In the genomic region with DNA sequence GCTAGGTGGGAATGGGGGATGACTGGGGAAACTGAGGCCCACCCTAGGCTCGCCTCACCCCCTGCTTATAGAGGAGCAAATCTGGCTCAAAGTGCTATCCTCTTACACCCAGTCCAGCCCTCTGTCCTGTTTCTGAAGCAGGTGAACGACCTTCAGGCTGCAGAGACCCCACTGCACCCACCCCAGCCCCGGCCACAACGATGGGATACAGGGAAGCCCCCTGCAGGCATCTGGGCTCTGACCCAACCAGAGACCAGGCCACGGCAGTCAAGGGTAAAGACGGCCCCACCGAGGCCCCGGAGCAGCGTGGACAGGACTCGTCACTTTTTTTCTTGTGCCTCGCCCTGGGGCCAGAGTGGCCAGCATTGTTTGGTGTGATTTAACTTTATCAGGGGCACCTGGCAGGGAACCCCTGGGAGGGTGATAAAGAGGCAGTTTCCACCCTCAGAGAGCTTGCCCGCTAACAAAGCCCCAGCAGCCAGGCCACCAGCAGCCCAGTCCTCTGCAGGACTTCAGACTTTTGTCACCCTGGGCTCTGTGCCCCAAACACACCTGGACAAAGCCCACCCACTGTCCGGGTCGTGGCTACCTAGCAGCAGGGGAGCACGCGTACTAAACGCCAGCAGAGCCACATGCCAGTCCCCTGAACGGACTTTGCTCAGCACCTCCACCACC, we compare ENCODE assay signal across 1 cellular context.
TF ChIP-seq lines count a peak whose summit lies in the region.

No MANE protein-coding gene starts in this region.

TF ChIP-seq in HepG2, 621 proteins besides CTCF, POLR2A, EP300 and RAD21 (continued from another document):
- TF ChIP-seq, protein P1, sequence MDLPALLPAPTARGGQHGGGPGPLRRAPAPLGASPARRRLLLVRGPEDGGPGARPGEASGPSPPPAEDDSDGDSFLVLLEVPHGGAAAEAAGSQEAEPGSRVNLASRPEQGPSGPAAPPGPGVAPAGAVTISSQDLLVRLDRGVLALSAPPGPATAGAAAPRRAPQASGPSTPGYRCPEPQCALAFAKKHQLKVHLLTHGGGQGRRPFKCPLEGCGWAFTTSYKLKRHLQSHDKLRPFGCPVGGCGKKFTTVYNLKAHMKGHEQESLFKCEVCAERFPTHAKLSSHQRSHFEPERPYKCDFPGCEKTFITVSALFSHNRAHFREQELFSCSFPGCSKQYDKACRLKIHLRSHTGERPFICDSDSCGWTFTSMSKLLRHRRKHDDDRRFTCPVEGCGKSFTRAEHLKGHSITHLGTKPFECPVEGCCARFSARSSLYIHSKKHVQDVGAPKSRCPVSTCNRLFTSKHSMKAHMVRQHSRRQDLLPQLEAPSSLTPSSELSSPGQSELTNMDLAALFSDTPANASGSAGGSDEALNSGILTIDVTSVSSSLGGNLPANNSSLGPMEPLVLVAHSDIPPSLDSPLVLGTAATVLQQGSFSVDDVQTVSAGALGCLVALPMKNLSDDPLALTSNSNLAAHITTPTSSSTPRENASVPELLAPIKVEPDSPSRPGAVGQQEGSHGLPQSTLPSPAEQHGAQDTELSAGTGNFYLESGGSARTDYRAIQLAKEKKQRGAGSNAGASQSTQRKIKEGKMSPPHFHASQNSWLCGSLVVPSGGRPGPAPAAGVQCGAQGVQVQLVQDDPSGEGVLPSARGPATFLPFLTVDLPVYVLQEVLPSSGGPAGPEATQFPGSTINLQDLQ (CRISPR knock-in tag; IDR thresholded peaks at IDR 0.05) = no peak
- TF ChIP-seq MBNL3 (CRISPR knock-in tag; conservative IDR thresholded peaks at IDR 0.05) (no peak), ZNF263 (CRISPR knock-in tag; IDR thresholded peaks at IDR 0.05) (no peak), KDM5A (IDR thresholded peaks at IDR 0.05; ENCODE audit: borderline replicate concordance, low read length) (no peak), ZNF225 (CRISPR knock-in tag; IDR thresholded peaks at IDR 0.05) (no peak)
- TF ChIP-seq, protein P2, sequence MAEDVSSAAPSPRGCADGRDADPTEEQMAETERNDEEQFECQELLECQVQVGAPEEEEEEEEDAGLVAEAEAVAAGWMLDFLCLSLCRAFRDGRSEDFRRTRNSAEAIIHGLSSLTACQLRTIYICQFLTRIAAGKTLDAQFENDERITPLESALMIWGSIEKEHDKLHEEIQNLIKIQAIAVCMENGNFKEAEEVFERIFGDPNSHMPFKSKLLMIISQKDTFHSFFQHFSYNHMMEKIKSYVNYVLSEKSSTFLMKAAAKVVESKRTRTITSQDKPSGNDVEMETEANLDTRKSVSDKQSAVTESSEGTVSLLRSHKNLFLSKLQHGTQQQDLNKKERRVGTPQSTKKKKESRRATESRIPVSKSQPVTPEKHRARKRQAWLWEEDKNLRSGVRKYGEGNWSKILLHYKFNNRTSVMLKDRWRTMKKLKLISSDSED (CRISPR knock-in tag; IDR thresholded peaks at IDR 0.05) = no peak
